In genomic region chr12:93751864-93752610, GRCh38 we compare ENCODE assay signal across 18 cellular contexts.
DNase-seq lines count a peak whose midpoint lies in the region; ATAC-seq, FAIRE-seq and TF ChIP-seq lines count a peak whose summit lies in the region.
"Had no signal": no experiment of that assay in that cellular context is flagged by ENCODE, and none has a peak within 500 bp of the region (broad histone marks: within the 10 kb centered on the region; RNA-seq: fewer than 3 reads in every experiment).

No MANE protein-coding gene starts in this region.

- no peaks in the 10 kb centered on the region for H3K9me1 ChIP-seq in endothelial cell of umbilical vein (replicated peaks; ENCODE audit: control insufficient read depth, extremely low read depth, insufficient read depth, low read length)

- TF ChIP-seq POLR2A in endothelial cell of umbilical vein (IDR thresholded peaks at IDR 0.05; ENCODE audit: low read depth, low read length): no peak

- H3K27ac ChIP-seq in endothelial cell of umbilical vein (ENCODE audit: insufficient read depth, low read depth, low read length) (no peak overlapping the region), lung (ENCODE audit: low read depth in 1 of 2, low read length in 1 of 2) (peak overlapping the region in 1 of 2 donors; percentile 75)
- H3K27ac ChIP-seq: KMS-11, right atrium auricular region had no signal

- H3K4me1 ChIP-seq in endothelial cell of umbilical vein (ENCODE audit: control insufficient read depth, extremely low read depth, insufficient read depth, low read length): peaks cover 4% of the 10 kb centered on the region
- peaks cover 7 to 19% of the 10 kb centered on the region in 2 donors for H3K4me1 ChIP-seq in lung (ENCODE audit: control insufficient read depth in 2 of 2, insufficient read depth in 2 of 2, low read length in 2 of 2)

- no peaks in the 10 kb centered on the region for H3K79me2 ChIP-seq in endothelial cell of umbilical vein (ENCODE audit: control insufficient read depth, insufficient read depth, low read length)

- H3K27me3 ChIP-seq in endothelial cell of umbilical vein (ENCODE audit: control insufficient read depth in 2 of 2, insufficient read depth in 2 of 2, low read length in 2 of 2): no peaks in the 10 kb centered on the region
- H3K27me3 ChIP-seq in lung (ENCODE audit: control insufficient read depth, insufficient read depth): no peaks in the 10 kb centered on the region
- H3K27me3 ChIP-seq: right atrium auricular region had no signal

- H2AFZ ChIP-seq in endothelial cell of umbilical vein (ENCODE audit: low read depth, low read length): no peak overlapping the region

- H3K4me3 ChIP-seq in AG10803 (ENCODE audit: low read length) (no peak overlapping the region), endothelial cell of umbilical vein (replicated peaks in 1 of 3; ENCODE audit: insufficient read depth in 1 of 3, low read depth in 1 of 3, low read length in 3 of 3) (no peak overlapping the region), lung (no peak overlapping the region)
- H3K4me3 ChIP-seq: right atrium auricular region had no signal

- no peak overlapping the region for H3K4me2 ChIP-seq in endothelial cell of umbilical vein (ENCODE audit: insufficient read depth, low read length)
- H3K4me2 ChIP-seq: KMS-11, SK-N-SH had no signal

- ATAC-seq in lung (ENCODE audit: insufficient read depth, low FRiP score) (peak; percentile 73), left cardiac atrium (no peak)
- ATAC-seq: effector memory CD8-positive, alpha-beta T cell; Panc1 had no signal

- TF ChIP-seq CTCF in AG10803 (conservative IDR thresholded peaks at IDR 0.05; ENCODE audit: low read length) (no peak), endothelial cell of umbilical vein (IDR thresholded peaks at IDR 0.05; ENCODE audit: extremely low read depth in 1 of 2, insufficient read depth in 1 of 2, low read depth in 1 of 2, low read length in 2 of 2) (no peak), lung (IDR thresholded peaks at IDR 0.05; ENCODE audit: control extremely low read depth, extremely low read depth) (no peak)

- POLR2A ChIA-PET in endothelial cell of umbilical vein (lab: Charles Lee): no interaction called here

- H4K20me1 ChIP-seq in endothelial cell of umbilical vein (replicated peaks; ENCODE audit: control insufficient read depth, extremely low read depth, insufficient read depth, low read length): no peaks in the 10 kb centered on the region

- WGBS in lung, 2 donors: 76 to 90% methylated on average over 6 of the region's 6 CpGs

- dilution Hi-C loops in endothelial cell of umbilical vein (cut with MboI; ENCODE audit: extremely low pct_ligation_motif_present, low sequenced_read_pairs): no loop called here

- BruUV-seq in endothelial cell of umbilical vein (replicated peaks; lab: Mats Ljungman, UMichigan): no TSS peak

- no peaks in the 10 kb centered on the region for H3K36me3 ChIP-seq in endothelial cell of umbilical vein (ENCODE audit: control insufficient read depth in 2 of 2, extremely low read depth in 1 of 2, insufficient read depth in 2 of 2, low read length in 2 of 2)
- peaks cover 0 to 2% of the 10 kb centered on the region in 2 donors for H3K36me3 ChIP-seq in lung (ENCODE audit: control insufficient read depth in 2 of 2, insufficient read depth in 2 of 2, low read length in 2 of 2)
- H3K36me3 ChIP-seq: right atrium auricular region had no signal

- CTCF ChIA-PET in endothelial cell of umbilical vein (lab: Charles Lee): interaction anchor here (1.3 kb wide), 1 partner anchor 15 kb away, joined by 4 read pairs; no protein-coding TSS in a partner anchor

- H3K9me3 ChIP-seq in endothelial cell of umbilical vein (replicated peaks; ENCODE audit: control insufficient read depth, insufficient read depth, low read length): no peaks in the 10 kb centered on the region
- H3K9me3 ChIP-seq in lung (ENCODE audit: control insufficient read depth in 2 of 2, insufficient read depth in 1 of 2, low read length in 1 of 2): no peaks in the 10 kb centered on the region
- H3K9me3 ChIP-seq: right atrium auricular region, SK-N-SH had no signal

- H3K9ac ChIP-seq in endothelial cell of umbilical vein (replicated peaks; ENCODE audit: extremely low read depth, insufficient read depth, low read length): no peak overlapping the region
- H3K9ac ChIP-seq: KMS-11, SK-N-SH had no signal

- intact Hi-C loops in endothelial cell of umbilical vein (cut with micrococcal nuclease) (no loop called here), left cardiac atrium (cut with DNase I) (no loop called here)

- peak; percentile 31 for FAIRE-seq in endothelial cell of umbilical vein (lab: Jason Lieb, UNC)

- DNase-seq in AG10803 (ENCODE audit: low read depth) (peak; percentile 78), RPMI7951 (ENCODE audit: low read depth) (peak; percentile 5), endothelial cell of umbilical vein (ENCODE audit: low read depth, low spot score) (no peak), lung (ENCODE audit: low spot score) (peak; percentile 51), NCI-H82 (lab: John Stamatoyannopoulos, UW) (no peak), HT-29 (ENCODE audit: low spot score) (no peak), left cardiac atrium (no peak)
- no peak for DNase-seq in activated effector memory CD4-positive, alpha-beta T cell treated with anti-CD3 and anti-CD28 coated beads, Interleukin-2, amount 50 U/mL, for 16 hours
- DNase-seq: activated CD4-positive, alpha-beta T cell treated with anti-CD3 and anti-CD28 coated beads, Interleukin-2, amount 10 ng/mL, durations not matched to agents 24 days and 14 days; effector memory CD8-positive, alpha-beta T cell; immature natural killer cell; NCI-H1092; NCI-H2171; SK-N-SH; stimulated activated CD4-positive, alpha-beta T cell treated with anti-CD3 and anti-CD28 coated beads, Interleukin-1b, Interleukin-23, amount 100 ng/mL, for 48 hours had no signal

TF ChIP-seq in endothelial cell of umbilical vein, 7 proteins besides CTCF, POLR2A, EP300 and RAD21:
- TF ChIP-seq JUN (IDR thresholded peaks at IDR 0.05; ENCODE audit: borderline replicate concordance, insufficient read depth, insufficient read length, low read depth) (no peak), FOS (IDR thresholded peaks at IDR 0.05; ENCODE audit: borderline replicate concordance, insufficient read depth, low read length) (no peak), POLR2AphosphoS5 (IDR thresholded peaks at IDR 0.05; ENCODE audit: insufficient read depth, low read depth, low read length) (no peak), MYC (IDR thresholded peaks at IDR 0.05; ENCODE audit: low read depth, low read length) (no peak), MAX (IDR thresholded peaks at IDR 0.05; ENCODE audit: insufficient read depth, insufficient read length) (no peak), GATA2 (IDR thresholded peaks at IDR 0.05; ENCODE audit: insufficient read depth, insufficient read length, low read depth, low read length) (no peak), EZH2 (IDR thresholded peaks at IDR 0.05; ENCODE audit: borderline replicate concordance, low read depth, low read length, severe bottlenecking) (no peak)

Comparison
In these comparisons a context has a peak if more than half of its experiments do, and no peak if none do; other contexts are left out.
1. DNase-seq: peak in AG10803 (single experiment), RPMI7951 (single experiment) and lung (single experiment); none in endothelial cell of umbilical vein (single experiment), activated effector memory CD4-positive, alpha-beta T cell treated with anti-CD3 and anti-CD28 coated beads, Interleukin-2, amount 50 U/mL, for 16 hours (single experiment), NCI-H82 (single experiment), HT-29 (single experiment) and left cardiac atrium (single experiment).